Comparison of ENCODE assay signal across 30 cellular contexts in the genomic region with DNA sequence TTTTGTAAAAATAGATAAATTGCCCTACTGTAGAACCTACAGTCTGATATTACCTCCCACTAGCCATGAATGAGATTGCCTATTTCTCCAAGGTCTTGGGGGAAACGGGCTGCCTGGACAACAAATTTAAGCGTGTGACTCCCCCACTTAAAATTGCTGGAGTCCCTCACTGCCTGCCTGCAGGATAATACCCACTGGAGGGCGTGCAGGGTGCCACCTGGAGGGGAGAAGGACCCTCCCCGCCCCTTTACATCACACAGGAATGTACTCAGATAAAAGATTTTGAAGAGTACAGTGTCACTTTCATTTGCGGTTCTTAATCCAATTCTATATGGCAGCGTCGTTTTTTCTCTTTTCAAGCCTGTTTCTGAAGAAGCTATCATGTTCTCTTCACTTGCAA. TPM values are rescaled to one million over a fixed set of nuclear protein-coding genes. Genes with fewer than 3 reads are reported as not detected.
DNase-seq lines count a peak whose midpoint lies in the region; ATAC-seq and TF ChIP-seq lines count a peak whose summit lies in the region.
"Had no signal": no experiment of that assay in that cellular context is flagged by ENCODE, and none has a peak within 500 bp of the region (broad histone marks: within the 10 kb centered on the region; RNA-seq: fewer than 3 reads in every experiment).

No MANE protein-coding gene starts in this region.

- H3K4me1 ChIP-seq in DOHH2 (ENCODE audit: control insufficient read depth, low read length) (peaks cover 15% of the 10 kb centered on the region), HEK293 (ENCODE audit: control insufficient read depth, insufficient read depth, low read length) (no peaks in the 10 kb centered on the region), sigmoid colon (peaks cover 0 to 12% (median 12%) of the 10 kb centered on the region in 4 donors)

- H3K27me3 ChIP-seq in DOHH2 (ENCODE audit: control insufficient read depth, low read length) = peaks cover 4% of the 10 kb centered on the region
- no peaks in the 10 kb centered on the region for H3K27me3 ChIP-seq in sigmoid colon
- H3K27me3 ChIP-seq: esophagus muscularis mucosa, Peyer's patch, transverse colon had no signal

- H3K9me3 Mint-ChIP-seq in progenitor cell of endocrine pancreas (ENCODE audit: low read depth) = no peaks in the 10 kb centered on the region
- H3K9me3 Mint-ChIP-seq in stimulated activated memory B cell treated with anti-CD40 and anti-IgM and Interleukin-4, amounts not matched to agents 10 μg/mL and 1 μg/mL and 100 μg/mL, for 72 hours = no peaks in the 10 kb centered on the region
- H3K9me3 Mint-ChIP-seq: activated CD8-positive, alpha-beta T cell treated with anti-CD3 and anti-CD28 coated beads for 36 hours; activated T-helper 1 cell treated with anti-CD3 and anti-CD28 coated beads, Interleukin-12 subunit alpha, Interleukin-12 subunit beta, Interleukin-2, Interleukin-4 antibody, amounts not matched to agents 30 ng/mL and 10 ng/mL and 1 ng/mL, durations not matched to agents 14 hours and 24 hours and 36 hours; dendritic cell treated with granulocyte-macrophage colony-stimulating factor and Interleukin-4, amounts not matched to agents 40 ng/mL and 50 ng/mL, for 4 days; mesothelial cell of epicardium; stimulated activated effector memory CD8-positive, alpha-beta T cell treated with anti-CD3 and anti-CD28 coated beads, Interleukin-12 subunit alpha, Interleukin-12 subunit beta, amount 100 ng/mL, for 72 hours; T-helper 2 cell treated with Interferon-gamma antibody and Interleukin-4, amounts not matched to agents 5 μg/mL and 100 μg/mL, for 36 hours had no signal

- no peaks in the 10 kb centered on the region for H3K9me3 ChIP-seq in DOHH2 (ENCODE audit: control insufficient read depth, insufficient read depth, low read length)
- H3K9me3 ChIP-seq in HEK293 (ENCODE audit: control insufficient read depth, insufficient read depth, low read depth, low read length) = no peaks in the 10 kb centered on the region
- H3K9me3 ChIP-seq in sigmoid colon = no peaks in the 10 kb centered on the region
- H3K9me3 ChIP-seq: esophagus muscularis mucosa, neutrophil, Peyer's patch, psoas muscle, transverse colon had no signal

- H3K36me3 ChIP-seq in DOHH2 (ENCODE audit: control insufficient read depth, low read length) (no peaks in the 10 kb centered on the region), HEK293 (ENCODE audit: control insufficient read depth in 2 of 2, insufficient read depth in 1 of 2, low read length in 2 of 2) (no peaks in the 10 kb centered on the region), sigmoid colon (no peaks in the 10 kb centered on the region)
- H3K36me3 ChIP-seq: esophagus muscularis mucosa, neutrophil, Peyer's patch, transverse colon had no signal

- no peak for ATAC-seq in stimulated activated memory B cell treated with anti-CD40 and anti-IgM and Interleukin-4, amounts not matched to agents 10 μg/mL and 1 μg/mL and 100 μg/mL, for 72 hours
- ATAC-seq in HG02885 (IDR thresholded peaks at IDR 0.05; ENCODE audit: poor library complexity, unreplicated experiment) = no peak
- ATAC-seq: activated CD4-positive, alpha-beta T cell treated with anti-CD3 and anti-CD28 coated beads for 36 hours; activated CD8-positive, alpha-beta T cell treated with anti-CD3 and anti-CD28 coated beads for 36 hours; psoas muscle; stimulated activated effector memory CD8-positive, alpha-beta T cell treated with anti-CD3 and anti-CD28 coated beads, Interleukin-12 subunit alpha, Interleukin-12 subunit beta, amount 100 ng/mL, for 72 hours had no signal

- no peak for TF ChIP-seq POLR2A in sigmoid colon (IDR thresholded peaks at IDR 0.05)

- DNase-seq in sigmoid colon (peak; percentile 27), progenitor cell of endocrine pancreas (ENCODE audit: low spot score, unreplicated experiment) (no peak)
- DNase-seq: activated CD4-positive, alpha-beta T cell treated with anti-CD3 and anti-CD28 coated beads for 36 hours; activated CD8-positive, alpha-beta memory T cell treated with anti-CD3 and anti-CD28 coated beads, Interleukin-2, amount 50 U/mL, for 48 hours; activated CD8-positive, alpha-beta T cell treated with anti-CD3 and anti-CD28 coated beads for 36 hours; activated naive CD4-positive, alpha-beta T cell treated with Interleukin-2 at 50 U/mL for 16 hours; C1 segment of cervical spinal cord; Calu3; DMS79 treated with DMSO at 0.1 percent for 48 hours; foreskin fibroblast; NCI-H1048; NCI-H1694 treated with DMSO at 0.1 percent for 48 hours; NCI-H2171 treated with DMSO at 0.1 percent for 48 hours; NCI-H510A treated with DMSO at 0.1 percent for 48 hours; Peyer's patch; psoas muscle; SHP77 treated with DMSO at 0.1 percent for 48 hours; transverse colon had no signal

- CTCF ChIA-PET in HEK293 (lab: Yijun Ruan, JAX) = interaction anchor here (0.8 to 0.9 kb wide), 3 partner anchors 18 to 343 kb away, joined by 3 read pairs; no protein-coding TSS in a partner anchor

- no peak for TF ChIP-seq EP300 in sigmoid colon (IDR thresholded peaks at IDR 0.05)

- WGBS in sigmoid colon, 2 donors = 55 to 58% methylated on average over 7 of the region's 7 CpGs

- peaks cover 6% of the 10 kb centered on the region for H3K4me1 Mint-ChIP-seq in progenitor cell of endocrine pancreas (ENCODE audit: low read depth)
- H3K4me1 Mint-ChIP-seq in stimulated activated memory B cell treated with anti-CD40 and anti-IgM and Interleukin-4, amounts not matched to agents 10 μg/mL and 1 μg/mL and 100 μg/mL, for 72 hours = peaks cover 25% of the 10 kb centered on the region

- H3K4me3 Mint-ChIP-seq in progenitor cell of endocrine pancreas (ENCODE audit: low read depth) = no peak overlapping the region
- H3K4me3 Mint-ChIP-seq in stimulated activated memory B cell treated with anti-CD40 and anti-IgM and Interleukin-4, amounts not matched to agents 10 μg/mL and 1 μg/mL and 100 μg/mL, for 72 hours = no peak overlapping the region
- H3K4me3 Mint-ChIP-seq: activated CD4-positive, alpha-beta T cell treated with anti-CD3 and anti-CD28 coated beads for 36 hours; activated CD8-positive, alpha-beta T cell treated with anti-CD3 and anti-CD28 coated beads for 36 hours; activated T-helper 1 cell treated with anti-CD3 and anti-CD28 coated beads, Interleukin-12 subunit alpha, Interleukin-12 subunit beta, Interleukin-2, Interleukin-4 antibody, amounts not matched to agents 30 ng/mL and 10 ng/mL and 1 ng/mL, durations not matched to agents 14 hours and 24 hours and 36 hours; dendritic cell treated with granulocyte-macrophage colony-stimulating factor and Interleukin-4, amounts not matched to agents 40 ng/mL and 50 ng/mL, for 4 days; mesothelial cell of epicardium; stimulated activated effector memory CD8-positive, alpha-beta T cell treated with anti-CD3 and anti-CD28 coated beads, Interleukin-12 subunit alpha, Interleukin-12 subunit beta, amount 100 ng/mL, for 72 hours; T-helper 2 cell treated with Interferon-gamma antibody and Interleukin-4, amounts not matched to agents 5 μg/mL and 100 μg/mL, for 36 hours had no signal

- peaks cover 53% of the 10 kb centered on the region for H3K27me3 Mint-ChIP-seq in progenitor cell of endocrine pancreas
- peaks cover 7% of the 10 kb centered on the region for H3K27me3 Mint-ChIP-seq in stimulated activated memory B cell treated with anti-CD40 and anti-IgM and Interleukin-4, amounts not matched to agents 10 μg/mL and 1 μg/mL and 100 μg/mL, for 72 hours

- no peak overlapping the region for H3K27ac Mint-ChIP-seq in progenitor cell of endocrine pancreas
- no peak overlapping the region for H3K27ac Mint-ChIP-seq in stimulated activated memory B cell treated with anti-CD40 and anti-IgM and Interleukin-4, amounts not matched to agents 10 μg/mL and 1 μg/mL and 100 μg/mL, for 72 hours
- H3K27ac Mint-ChIP-seq: activated CD4-positive, alpha-beta T cell treated with anti-CD3 and anti-CD28 coated beads for 36 hours; activated CD8-positive, alpha-beta T cell treated with anti-CD3 and anti-CD28 coated beads for 36 hours; activated T-helper 1 cell treated with anti-CD3 and anti-CD28 coated beads, Interleukin-12 subunit alpha, Interleukin-12 subunit beta, Interleukin-2, Interleukin-4 antibody, amounts not matched to agents 30 ng/mL and 10 ng/mL and 1 ng/mL, durations not matched to agents 14 hours and 24 hours and 36 hours; dendritic cell treated with granulocyte-macrophage colony-stimulating factor and Interleukin-4, amounts not matched to agents 40 ng/mL and 50 ng/mL, for 4 days; mesothelial cell of epicardium; stimulated activated effector memory CD8-positive, alpha-beta T cell treated with anti-CD3 and anti-CD28 coated beads, Interleukin-12 subunit alpha, Interleukin-12 subunit beta, amount 100 ng/mL, for 72 hours; T-helper 2 cell treated with Interferon-gamma antibody and Interleukin-4, amounts not matched to agents 5 μg/mL and 100 μg/mL, for 36 hours had no signal

- H3F3A ChIP-seq in DOHH2 (ENCODE audit: control insufficient read depth, insufficient read depth) = peaks cover 19% of the 10 kb centered on the region

- H3K4me3 ChIP-seq in DOHH2 (ENCODE audit: low read length) (no peak overlapping the region), HEK293 (ENCODE audit: low read depth, low read length) (no peak overlapping the region), sigmoid colon (no peak overlapping the region)
- H3K4me3 ChIP-seq: esophagus muscularis mucosa, Peyer's patch, psoas muscle, transverse colon had no signal

- no peaks in the 10 kb centered on the region for H3K9me2 ChIP-seq in DOHH2 (replicated peaks; ENCODE audit: control insufficient read depth, low read length)

- no peaks in the 10 kb centered on the region for H3K79me2 ChIP-seq in DOHH2 (ENCODE audit: control insufficient read depth, low read length)

- no peaks in the 10 kb centered on the region for H4K20me1 ChIP-seq in DOHH2 (ENCODE audit: control insufficient read depth, insufficient read depth, low read depth, low read length)

- H3K36me3 Mint-ChIP-seq in progenitor cell of endocrine pancreas (ENCODE audit: insufficient read depth) = no peaks in the 10 kb centered on the region
- no peaks in the 10 kb centered on the region for H3K36me3 Mint-ChIP-seq in stimulated activated memory B cell treated with anti-CD40 and anti-IgM and Interleukin-4, amounts not matched to agents 10 μg/mL and 1 μg/mL and 100 μg/mL, for 72 hours
- H3K36me3 Mint-ChIP-seq: mesothelial cell of epicardium had no signal

- intact Hi-C loops in sigmoid colon (cut with DNase I) = no loop called here

- no peak overlapping the region for H3K4me2 ChIP-seq in DOHH2 (ENCODE audit: low read length)

- POLR2A ChIA-PET in HEK293 (lab: Yijun Ruan, JAX) = no interaction called here

- H3K27ac ChIP-seq in DOHH2 (ENCODE audit: low read depth, low read length) (no peak overlapping the region), HEK293 (ENCODE audit: extremely low read depth, low read depth, low read length) (no peak overlapping the region), VCaP (no peak overlapping the region), sigmoid colon (no peak overlapping the region)
- H3K27ac ChIP-seq: esophagus muscularis mucosa, neutrophil, Peyer's patch, transverse colon had no signal

- TF ChIP-seq CTCF in DOHH2 (IDR thresholded peaks at IDR 0.05; ENCODE audit: low read depth, low read length, poor library complexity, severe bottlenecking) (peak; percentile 36), HEK293 (tag by site-specific recombination; IDR thresholded peaks at IDR 0.05) (0 out of 2 replicates have a peak, but pooled peaks have one; percentile 32), VCaP (conservative IDR thresholded peaks at IDR 0.05) (peak; percentile 40; the same call in 1 of the 2 replicates), sigmoid colon (IDR thresholded peaks at IDR 0.05) (no peak), progenitor cell of endocrine pancreas (IDR thresholded peaks at IDR 0.05; ENCODE audit: unreplicated experiment) (no peak)

RNA-seq across cellular contexts. Expression of gene TRIM7, which starts 6.2 kb away (rescaled TPM):
- total RNA-seq in sigmoid colon (1 to 10 TPM in 3 of 4 donors, under 1 TPM in 1; 0.55 to 2.1 (median 1.1) TPM), progenitor cell of endocrine pancreas (not detected in 2 replicates)
- polyA plus RNA-seq in sigmoid colon = 1 to 10 TPM in 2 of 3 donors, under 1 TPM in 1; 0.60 to 5.3 (median 3.2) TPM

RNA-seq across cellular contexts. Expression of gene TRIM41, which starts 11.9 kb away (rescaled TPM):
- total RNA-seq in sigmoid colon (10 to 100 TPM in 2 of 4 donors, 1 to 10 TPM in 2; 8.2 to 15.3 (median 11.8) TPM), progenitor cell of endocrine pancreas (37.4 and 37.6 TPM in 2 replicates)
- 10 to 100 TPM; 13.2 to 25.3 (median 19.0) TPM for polyA plus RNA-seq in sigmoid colon

RNA-seq across cellular contexts. Expression of gene RACK1, which starts 32.5 kb away (rescaled TPM):
- total RNA-seq in sigmoid colon (1,000 to 10,000 TPM; 2,029 to 2,209 (median 2,163) TPM), progenitor cell of endocrine pancreas (1,813 and 1,855 TPM in 2 replicates)
- 1,000 to 10,000 TPM; 1,821 to 2,943 (median 2,181) TPM for polyA plus RNA-seq in sigmoid colon

RNA-seq across cellular contexts. Expression of gene TRIM52, which starts 49.7 kb away (rescaled TPM):
- total RNA-seq in sigmoid colon = 10 to 100 TPM in 3 of 4 donors, 1 to 10 TPM in 1; 7.1 to 26.9 (median 16.0) TPM
- 1 to 10 TPM; 4.2 to 9.6 (median 5.8) TPM for polyA plus RNA-seq in sigmoid colon
- total RNA-seq in progenitor cell of endocrine pancreas = 10.7 and 12.3 TPM in 2 replicates

Comparison
In these comparisons a context has a peak if more than half of its experiments do, and no peak if none do; other contexts are left out.
1. CTCF ChIP-seq: peak in DOHH2 (single experiment), HEK293 (single experiment) and VCaP (single experiment); none in sigmoid colon (0 of 4) and progenitor cell of endocrine pancreas (single experiment).